In the genomic region with DNA sequence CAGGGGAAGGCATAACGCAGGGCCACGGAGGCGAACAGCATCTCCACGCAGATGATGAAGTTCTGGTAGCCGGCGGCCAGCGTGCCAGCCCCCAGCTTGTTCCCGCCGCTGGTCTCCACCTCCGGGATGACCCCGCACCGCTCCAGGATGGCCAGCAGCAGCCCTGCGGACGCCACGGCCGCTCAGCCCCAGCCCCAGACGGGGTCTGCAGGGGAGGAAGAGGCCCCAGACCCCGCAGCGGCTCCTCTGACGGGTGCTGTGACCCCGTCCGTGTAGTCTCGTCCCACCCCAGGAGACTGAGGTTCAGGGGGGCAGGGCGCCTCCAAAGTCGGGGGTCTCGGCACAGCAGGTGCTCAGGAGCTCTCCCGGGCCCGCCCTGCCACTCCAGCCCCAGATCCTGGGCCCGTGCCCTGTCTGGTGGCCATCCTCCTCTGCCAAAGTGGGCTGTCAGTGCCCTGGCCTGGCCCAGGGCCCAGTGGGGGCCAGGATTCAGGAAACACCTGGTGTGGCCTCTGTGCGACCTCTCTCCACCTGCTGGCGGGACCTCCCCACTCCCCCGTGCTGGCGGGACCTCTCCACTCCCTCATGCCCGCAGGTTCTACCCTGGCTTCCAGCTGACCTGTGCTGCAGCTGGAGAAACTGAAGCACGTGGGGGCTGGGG, we compare ENCODE assay signal across 12 cellular contexts. TPM values are rescaled to one million over a fixed set of nuclear protein-coding genes. Genes with fewer than 3 reads are reported as not detected.
"Had no signal": no experiment of that assay in that cellular context is flagged by ENCODE, and none has a peak within 500 bp of the region (broad histone marks: within the 10 kb centered on the region; RNA-seq: fewer than 3 reads in every experiment).

No MANE protein-coding gene starts in this region.

- H3K27ac ChIP-seq: ascending aorta, esophagus muscularis mucosa, transverse colon had no signal

- H3K27me3 ChIP-seq: ascending aorta, esophagus muscularis mucosa, transverse colon had no signal

- H3K4me3 ChIP-seq: ascending aorta, esophagus muscularis mucosa, transverse colon had no signal

- H3K4me1 ChIP-seq: ascending aorta had no signal

- H3K27ac Mint-ChIP-seq: activated CD4-positive, alpha-beta T cell treated with anti-CD3 and anti-CD28 coated beads, Interleukin-2, amount 10 ng/mL, durations not matched to agents 24 days and 14 days; nephron had no signal

- H3K36me3 ChIP-seq: transverse colon had no signal

- H3K9me3 ChIP-seq: ascending aorta, esophagus muscularis mucosa, transverse colon had no signal

- DNase-seq: activated CD4-positive, alpha-beta T cell treated with anti-CD3 and anti-CD28 coated beads, Interleukin-2, amount 10 ng/mL, durations not matched to agents 24 days and 14 days; activated gamma-delta T cell; activated T-cell treated with anti-CD3 and anti-CD28 coated beads, Interleukin-2, amount 50 U/mL, for 4 hours; foreskin fibroblast; head of caudate nucleus; mesendoderm; stimulated activated CD4-positive, alpha-beta T cell treated with anti-CD3 and anti-CD28 coated beads, Interleukin-4, amount 100 ng/mL, for 4 hours; transverse colon had no signal

- ATAC-seq: activated T-cell treated with anti-CD3 and anti-CD28 coated beads, Interleukin-2, amount 50 U/mL, for 4 hours had no signal

- H3K9me3 Mint-ChIP-seq: activated CD4-positive, alpha-beta T cell treated with anti-CD3 and anti-CD28 coated beads, Interleukin-2, amount 10 ng/mL, durations not matched to agents 24 days and 14 days; activated T-cell treated with anti-CD3 and anti-CD28 coated beads, Interleukin-2, amount 50 U/mL, for 4 hours; nephron had no signal

- H3K27me3 Mint-ChIP-seq: activated CD4-positive, alpha-beta T cell treated with anti-CD3 and anti-CD28 coated beads, Interleukin-2, amount 10 ng/mL, durations not matched to agents 24 days and 14 days had no signal

- H3K4me3 Mint-ChIP-seq: activated CD4-positive, alpha-beta T cell treated with anti-CD3 and anti-CD28 coated beads, Interleukin-2, amount 10 ng/mL, durations not matched to agents 24 days and 14 days; activated T-cell treated with anti-CD3 and anti-CD28 coated beads, Interleukin-2, amount 50 U/mL, for 4 hours; nephron had no signal

- H3K4me1 Mint-ChIP-seq: activated CD4-positive, alpha-beta T cell treated with anti-CD3 and anti-CD28 coated beads, Interleukin-2, amount 10 ng/mL, durations not matched to agents 24 days and 14 days had no signal

RNA-seq across cellular contexts. Expression of gene TMEM184A, which starts 8.1 kb away (rescaled TPM):
- total RNA-seq: activated CD4-positive, alpha-beta T cell treated with anti-CD3 and anti-CD28 coated beads, Interleukin-2, amount 10 ng/mL, durations not matched to agents 24 days and 14 days; ascending aorta; skeletal muscle tissue had no signal
